Comparison of ENCODE assay signal across 8 cellular contexts in the genomic region with DNA sequence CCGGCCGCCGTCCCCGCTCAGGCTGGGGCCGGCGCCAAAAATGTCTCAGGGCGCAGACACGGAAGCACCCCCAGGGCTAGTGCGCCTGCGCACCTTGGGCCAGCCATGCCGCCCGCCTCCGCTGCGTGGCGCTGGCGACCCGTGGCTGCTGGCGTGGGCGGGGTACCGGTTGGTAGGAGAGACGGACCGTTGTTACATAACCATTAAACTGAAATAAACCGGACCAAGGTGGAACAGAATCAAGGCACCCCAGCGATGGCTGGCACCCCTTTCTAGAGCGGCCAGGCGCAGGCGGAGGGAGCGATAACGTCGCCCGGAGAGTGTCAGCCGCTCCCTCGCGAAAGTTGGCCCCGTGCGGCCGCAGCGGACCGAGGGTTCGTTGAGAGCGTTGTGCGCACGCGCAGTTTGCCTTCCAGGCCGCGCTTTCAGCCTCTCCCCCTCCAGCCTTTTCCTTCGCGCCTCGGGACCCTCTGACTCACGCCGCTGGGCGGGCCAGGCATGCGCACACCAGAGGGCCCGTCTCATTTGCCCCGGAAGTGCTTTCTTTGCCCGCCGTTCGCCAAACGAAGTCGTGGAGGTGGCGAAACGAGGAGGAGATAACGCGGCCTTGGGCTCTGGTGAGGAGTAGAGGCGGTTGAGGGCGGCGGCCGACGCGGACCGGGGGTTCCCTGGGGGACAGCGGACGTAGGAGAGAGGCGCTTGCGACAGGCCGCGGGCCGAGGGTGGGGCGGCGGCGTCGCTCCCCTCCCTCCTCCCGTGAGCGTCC. TPM values are rescaled to one million over a fixed set of nuclear protein-coding genes. Genes with fewer than 3 reads are reported as not detected.
DNase-seq lines count a peak whose midpoint lies in the region; ATAC-seq, FAIRE-seq and TF ChIP-seq lines count a peak whose summit lies in the region.

A gene with protein sequence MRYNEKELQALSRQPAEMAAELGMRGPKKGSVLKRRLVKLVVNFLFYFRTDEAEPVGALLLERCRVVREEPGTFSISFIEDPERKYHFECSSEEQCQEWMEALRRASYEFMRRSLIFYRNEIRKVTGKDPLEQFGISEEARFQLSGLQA (minus strand): TSS at position 45 of the 766 bp plus-strand sequence. CDS start 81 bp downstream, outside the sequence.
A gene with protein sequence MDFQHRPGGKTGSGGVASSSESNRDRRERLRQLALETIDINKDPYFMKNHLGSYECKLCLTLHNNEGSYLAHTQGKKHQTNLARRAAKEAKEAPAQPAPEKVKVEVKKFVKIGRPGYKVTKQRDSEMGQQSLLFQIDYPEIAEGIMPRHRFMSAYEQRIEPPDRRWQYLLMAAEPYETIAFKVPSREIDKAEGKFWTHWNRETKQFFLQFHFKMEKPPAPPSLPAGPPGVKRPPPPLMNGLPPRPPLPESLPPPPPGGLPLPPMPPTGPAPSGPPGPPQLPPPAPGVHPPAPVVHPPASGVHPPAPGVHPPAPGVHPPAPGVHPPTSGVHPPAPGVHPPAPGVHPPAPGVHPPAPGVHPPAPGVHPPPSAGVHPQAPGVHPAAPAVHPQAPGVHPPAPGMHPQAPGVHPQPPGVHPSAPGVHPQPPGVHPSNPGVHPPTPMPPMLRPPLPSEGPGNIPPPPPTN (plus strand): TSS at position 540 of the 766 bp plus-strand sequence. CDS start 6,595 bp downstream, outside the sequence.

- H3K27ac ChIP-seq in A549 (peak within 1 kb of the TSS; percentile 97 to 99), body of pancreas (peak within 1 kb of the TSS; percentile 92 to 99 (median 97))

- no peaks in the 10 kb centered on the region for H3K27me3 ChIP-seq in body of pancreas

- H3K9me3 ChIP-seq in A549 (no peaks in the 10 kb centered on the region), body of pancreas (no peaks in the 10 kb centered on the region)

- ATAC-seq in A549 (peak; percentile 73 to 84), GM18520 (IDR thresholded peaks at IDR 0.05; ENCODE audit: unreplicated experiment) (peak; percentile 75), HG03064 (IDR thresholded peaks at IDR 0.05; ENCODE audit: low read depth, unreplicated experiment) (peak; percentile 60), body of pancreas (peak; percentile 90), sciatic nerve (peak; percentile 97)

- CTCF ChIA-PET in A549 (lab: Yijun Ruan, JAX): interaction anchor here (0.5 to 1.6 kb wide), 23 partner anchors 9 to 176 kb away, joined by 3 to 10 read pairs (median 4); a partner anchor contains a TSS

- peak; percentile 84 to 92 for TF ChIP-seq RAD21 in A549 (conservative IDR thresholded peaks at IDR 0.05 in 1 of 2, IDR thresholded peaks at IDR 0.05 in 1 of 2)

- FAIRE-seq in A549 (lab: Jason Lieb, UNC) (no peak), TTC549 (lab: Jason Lieb, UNC) (peak; percentile 64)

- TF ChIP-seq CTCF in A549 (IDR thresholded peaks at IDR 0.05) (peak; percentile 85), body of pancreas (IDR thresholded peaks at IDR 0.05) (peak; percentile 99 to 100 (median 99))

- DNase-seq in A549 (ENCODE audit: low read depth in 1 of 2, low spot score in 1 of 2) (peak; percentile 92 to 97), NCI-H2107 treated with DMSO at 0.1 percent for 48 hours (lab: John Stamatoyannopoulos, UW; ENCODE audit: unreplicated experiment) (peak; percentile 92), body of pancreas (peak; percentile 95 to 97 (median 96)), iPS DF 19.7 (ENCODE audit: low read depth, low spot score) (peak; percentile 79), sciatic nerve (ENCODE audit: low spot score) (peak; percentile 98)

- POLR2A ChIA-PET in A549 (lab: Yijun Ruan, JAX): interaction anchor here (0.6 to 1.7 kb wide), 4 partner anchors 10 to 239 kb away, joined by 3 to 7 read pairs (median 4); a partner anchor contains a TSS

- H3K4me1 ChIP-seq in A549 (peaks cover 34% of the 10 kb centered on the region), body of pancreas (peaks cover 70% of the 10 kb centered on the region)

- TF ChIP-seq EP300 in A549 (IDR thresholded peaks at IDR 0.05): no peak

- peak within 1 kb of the TSS; percentile 97 for H3K4me2 ChIP-seq in A549

- WGBS in A549 (ENCODE audit: missing lambda C conversion rate): no CpG with 5 or more reads among the region's 84 CpGs
- 0 to 1% methylated on average over 28 to 83 of the region's 84 CpGs for WGBS in body of pancreas, 2 donors

- no peaks in the 10 kb centered on the region for H3K36me3 ChIP-seq in body of pancreas (replicated peaks in 1 of 2; ENCODE audit: insufficient read depth in 1 of 2, low read depth in 2 of 2)

- TF ChIP-seq POLR2A in A549 (IDR thresholded peaks at IDR 0.05; ENCODE audit: low read length) (peak; percentile 32), body of pancreas (IDR thresholded peaks at IDR 0.05) (peak; percentile 64 to 85 (median 84))

- intact Hi-C loops in body of pancreas (cut with DNase I) (no loop called here), sciatic nerve (cut with DNase I) (loop anchor here (2.0 kb wide), 1 partner anchor 34 kb away; no protein-coding TSS in a partner anchor)

- H3K4me3 ChIP-seq in A549 (peak within 1 kb of the TSS; percentile 98), body of pancreas (peak within 1 kb of the TSS; percentile 87 to 90)

TF ChIP-seq in A549, 52 proteins besides CTCF, POLR2A, EP300 and RAD21 (continues in another document):
- TF ChIP-seq HDAC2 (IDR thresholded peaks at IDR 0.05) (no peak), ZFP36 (IDR thresholded peaks at IDR 0.05; ENCODE audit: borderline replicate concordance, partially characterized antibody) (no peak), MYC (IDR thresholded peaks at IDR 0.05; ENCODE audit: borderline replicate concordance, low read length) (no peak), JUN (IDR thresholded peaks at IDR 0.05) (peak; percentile 39 to 79; a peak in 4 of 5 replicates), NPAS2 (CRISPR knock-in tag; IDR thresholded peaks at IDR 0.05; ENCODE audit: borderline replicate concordance) (no peak), CEBPB (IDR thresholded peaks at IDR 0.05) (no peak; a peak in 1 of 4 replicates), NR3C1 (IDR thresholded peaks at IDR 0.05) (no peak), PHF8 (IDR thresholded peaks at IDR 0.05; ENCODE audit: borderline replicate concordance, low read depth) (no peak; the same call in 1 of the 2 replicates), FOSL2 (IDR thresholded peaks at IDR 0.05) (0 out of 2 replicates have a peak, but pooled peaks have one; percentile 10), FOSL2 (CRISPR knock-in tag; IDR thresholded peaks at IDR 0.05) (peak; percentile 89), ESRRA (IDR thresholded peaks at IDR 0.05; ENCODE audit: borderline replicate concordance, low read length) (no peak), HOXA7 (CRISPR knock-in tag; IDR thresholded peaks at IDR 0.05) (no peak)
- TF ChIP-seq, protein P1, sequence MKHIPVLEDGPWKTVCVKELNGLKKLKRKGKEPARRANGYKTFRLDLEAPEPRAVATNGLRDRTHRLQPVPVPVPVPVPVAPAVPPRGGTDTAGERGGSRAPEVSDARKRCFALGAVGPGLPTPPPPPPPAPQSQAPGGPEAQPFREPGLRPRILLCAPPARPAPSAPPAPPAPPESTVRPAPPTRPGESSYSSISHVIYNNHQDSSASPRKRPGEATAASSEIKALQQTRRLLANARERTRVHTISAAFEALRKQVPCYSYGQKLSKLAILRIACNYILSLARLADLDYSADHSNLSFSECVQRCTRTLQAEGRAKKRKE (CRISPR knock-in tag; IDR thresholded peaks at IDR 0.05; ENCODE audit: low read depth): no peak
- TF ChIP-seq, protein P2, sequence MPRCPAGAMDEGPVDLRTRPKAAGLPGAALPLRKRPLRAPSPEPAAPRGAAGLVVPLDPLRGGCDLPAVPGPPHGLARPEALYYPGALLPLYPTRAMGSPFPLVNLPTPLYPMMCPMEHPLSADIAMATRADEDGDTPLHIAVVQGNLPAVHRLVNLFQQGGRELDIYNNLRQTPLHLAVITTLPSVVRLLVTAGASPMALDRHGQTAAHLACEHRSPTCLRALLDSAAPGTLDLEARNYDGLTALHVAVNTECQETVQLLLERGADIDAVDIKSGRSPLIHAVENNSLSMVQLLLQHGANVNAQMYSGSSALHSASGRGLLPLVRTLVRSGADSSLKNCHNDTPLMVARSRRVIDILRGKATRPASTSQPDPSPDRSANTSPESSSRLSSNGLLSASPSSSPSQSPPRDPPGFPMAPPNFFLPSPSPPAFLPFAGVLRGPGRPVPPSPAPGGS (IDR thresholded peaks at IDR 0.05): peak; percentile 57; the same call in 1 of the 3 replicates

RNA-seq across cellular contexts. Expression of the first gene that starts in this region (rescaled TPM):
- polyA plus RNA-seq in A549 (2011; rRNA removed) (18.3 and 19.9 TPM in 2 replicates), A549 (2017; fragmentation: RNase III; extraction: RNeasy Plus Mini Kit Qiagen cat#74134 plus additional on column Dnase treatment) (32.2 to 34.8 TPM (median 33.9 TPM) in 3 replicates)
- 65.1 and 74.2 TPM in 2 replicates for polyA plus RNA-seq in A549 (2012; cell fraction: cytosol; rRNA removed)
- 85.3 and 87.9 TPM in 2 replicates for polyA plus RNA-seq in A549 (2012; cell fraction: nucleus; rRNA removed)
- polyA minus RNA-seq in A549 (2011; rRNA and poly(A)+ RNA removed): 12.6 and 14.9 TPM in 2 replicates
- total RNA-seq in body of pancreas (10 to 100 TPM; 47.5 to 89.0 TPM), sciatic nerve (34.2 TPM)

RNA-seq across cellular contexts. Expression of the second gene that starts in this region (rescaled TPM):
- polyA plus RNA-seq in A549 (2011; rRNA removed) (11.9 and 13.5 TPM in 2 replicates), A549 (2017; fragmentation: RNase III; extraction: RNeasy Plus Mini Kit Qiagen cat#74134 plus additional on column Dnase treatment) (62.7 to 73.4 TPM (median 68.2 TPM) in 3 replicates)
- polyA plus RNA-seq in A549 (2012; cell fraction: cytosol; rRNA removed): 36.3 and 39.7 TPM in 2 replicates
- 125 and 200 TPM in 2 replicates for polyA plus RNA-seq in A549 (2012; cell fraction: nucleus; rRNA removed)
- polyA minus RNA-seq in A549 (2011; rRNA and poly(A)+ RNA removed): 9.3 and 20.9 TPM in 2 replicates
- total RNA-seq in body of pancreas (10 to 100 TPM; 15.5 to 30.1 TPM), sciatic nerve (65.0 TPM)

Comparison
In these comparisons a context has a peak if more than half of its experiments do, and no peak if none do; other contexts are left out.
1. Peak in every context shown above with its lines: DNase-seq, ATAC-seq, H3K4me3 ChIP-seq and H3K27ac ChIP-seq.